In genomic region chr2:128783193-128783671, GRCh38 we compare ENCODE assay signal across 18 cellular contexts.
DNase-seq lines count a peak whose midpoint lies in the region; ATAC-seq and TF ChIP-seq lines count a peak whose summit lies in the region.
"Had no signal": no experiment of that assay in that cellular context is flagged by ENCODE, and none has a peak within 500 bp of the region (broad histone marks: within the 10 kb centered on the region; RNA-seq: fewer than 3 reads in every experiment).

No MANE protein-coding gene starts in this region.

- ATAC-seq in lung (ENCODE audit: insufficient read depth, low FRiP score) (no peak), GM21390 (IDR thresholded peaks at IDR 0.05; ENCODE audit: unreplicated experiment) (no peak), HG03135 (IDR thresholded peaks at IDR 0.05; ENCODE audit: unreplicated experiment) (no peak)

- intact Hi-C loops in activated T-helper 2 cell treated with anti-CD3 and anti-CD28 coated beads, Interferon-gamma antibody, Interleukin-2, Interleukin-4, amounts not matched to agents 10 μg/mL and 5 μg/mL and 100 μg/mL, durations not matched to agents 14 hours and 24 hours and 36 hours (cut with micrococcal nuclease), result no loop called here
- intact Hi-C loops in spleen (cut with DNase I; ENCODE audit: low total_unique reads), result no loop called here

- H3K4me1 Mint-ChIP-seq in activated T-helper 2 cell treated with anti-CD3 and anti-CD28 coated beads, Interferon-gamma antibody, Interleukin-2, Interleukin-4, amounts not matched to agents 10 μg/mL and 5 μg/mL and 100 μg/mL, durations not matched to agents 14 hours and 24 hours and 36 hours (ENCODE audit: low read depth), result no peaks in the 10 kb centered on the region
- H3K4me1 Mint-ChIP-seq: CD4-positive, CD25-positive, alpha-beta regulatory T cell had no signal

- H3K27ac ChIP-seq in lung (ENCODE audit: low read depth in 1 of 2, low read length in 1 of 2), result no peak overlapping the region
- H3K27ac ChIP-seq in spleen, result no peak overlapping the region
- H3K27ac ChIP-seq: RWPE1 had no signal

- TF ChIP-seq CTCF in lung (IDR thresholded peaks at IDR 0.05; ENCODE audit: control extremely low read depth, extremely low read depth), result no peak
- TF ChIP-seq CTCF in spleen (IDR thresholded peaks at IDR 0.05 in 8 of 11, conservative IDR thresholded peaks at IDR 0.05 in 3 of 11), result no peak

- TF ChIP-seq POLR2A in spleen (IDR thresholded peaks at IDR 0.05), result no peak

- no peak overlapping the region for H3K4me3 Mint-ChIP-seq in activated T-helper 2 cell treated with anti-CD3 and anti-CD28 coated beads, Interferon-gamma antibody, Interleukin-2, Interleukin-4, amounts not matched to agents 10 μg/mL and 5 μg/mL and 100 μg/mL, durations not matched to agents 14 hours and 24 hours and 36 hours (ENCODE audit: low read depth)
- H3K4me3 Mint-ChIP-seq: CD4-positive, CD25-positive, alpha-beta regulatory T cell had no signal

- peaks cover 1% of the 10 kb centered on the region for H3K9me3 Mint-ChIP-seq in activated T-helper 2 cell treated with anti-CD3 and anti-CD28 coated beads, Interferon-gamma antibody, Interleukin-2, Interleukin-4, amounts not matched to agents 10 μg/mL and 5 μg/mL and 100 μg/mL, durations not matched to agents 14 hours and 24 hours and 36 hours

- H3K27me3 ChIP-seq in H7 (ENCODE audit: control insufficient read depth, insufficient read depth, low read length) (no peaks in the 10 kb centered on the region), lung (ENCODE audit: control insufficient read depth, insufficient read depth) (no peaks in the 10 kb centered on the region), spleen (replicated peaks in 1 of 7) (peaks cover 0 to 5% (median 0%) of the 10 kb centered on the region in 7 donors)

- WGBS in lung, 2 donors, result 93 to 95% methylated on average over 9 of the region's 9 CpGs
- WGBS in spleen, 5 donors, result 83 to 96% (median 90%) methylated on average over 9 of the region's 9 CpGs

- no peaks in the 10 kb centered on the region for H3K36me3 ChIP-seq in H7 (replicated peaks; ENCODE audit: control insufficient read depth, insufficient read depth, low read length)
- H3K36me3 ChIP-seq in lung (ENCODE audit: control insufficient read depth in 2 of 2, insufficient read depth in 2 of 2, low read length in 2 of 2), result no peaks in the 10 kb centered on the region
- no peaks in the 10 kb centered on the region for H3K36me3 ChIP-seq in spleen

- no peaks in the 10 kb centered on the region for H3K27me3 Mint-ChIP-seq in activated T-helper 2 cell treated with anti-CD3 and anti-CD28 coated beads, Interferon-gamma antibody, Interleukin-2, Interleukin-4, amounts not matched to agents 10 μg/mL and 5 μg/mL and 100 μg/mL, durations not matched to agents 14 hours and 24 hours and 36 hours (ENCODE audit: low read depth)
- H3K27me3 Mint-ChIP-seq: CD4-positive, CD25-positive, alpha-beta regulatory T cell had no signal

- DNase-seq in H7 (peak; percentile 23), lung (ENCODE audit: low spot score) (peak; percentile 15), spleen (peak; percentile 51)
- DNase-seq in activated T-helper 2 cell treated with anti-CD3 and anti-CD28 coated beads, Interferon-gamma antibody, Interleukin-2, Interleukin-4, amounts not matched to agents 10 μg/mL and 5 μg/mL and 100 μg/mL, durations not matched to agents 14 hours and 24 hours and 36 hours (ENCODE audit: low spot score), result peak; percentile 3
- DNase-seq in stimulated activated CD4-positive, alpha-beta T cell treated with anti-CD3 and anti-CD28 coated beads, Interleukin-2, amount 100 ng/mL, for 24 hours, result no peak
- DNase-seq: CD4-positive, CD25-positive, alpha-beta regulatory T cell; DMS79; KG1; NCI-H1092 treated with DMSO at 0.1 percent for 48 hours; NCI-H146; NCI-H2029; NCI-H226; NCI-H510A treated with DMSO at 0.1 percent for 48 hours; NCI-H748 treated with DMSO at 0.1 percent for 48 hours; SHP77 treated with DMSO at 0.1 percent for 48 hours had no signal

- H3K36me3 Mint-ChIP-seq in activated T-helper 2 cell treated with anti-CD3 and anti-CD28 coated beads, Interferon-gamma antibody, Interleukin-2, Interleukin-4, amounts not matched to agents 10 μg/mL and 5 μg/mL and 100 μg/mL, durations not matched to agents 14 hours and 24 hours and 36 hours (ENCODE audit: low read depth), result no peaks in the 10 kb centered on the region
- H3K36me3 Mint-ChIP-seq: CD4-positive, CD25-positive, alpha-beta regulatory T cell had no signal

- no peak overlapping the region for H3K27ac Mint-ChIP-seq in activated T-helper 2 cell treated with anti-CD3 and anti-CD28 coated beads, Interferon-gamma antibody, Interleukin-2, Interleukin-4, amounts not matched to agents 10 μg/mL and 5 μg/mL and 100 μg/mL, durations not matched to agents 14 hours and 24 hours and 36 hours
- H3K27ac Mint-ChIP-seq: CD4-positive, CD25-positive, alpha-beta regulatory T cell had no signal

- H3K4me1 ChIP-seq in lung (ENCODE audit: control insufficient read depth in 2 of 2, insufficient read depth in 2 of 2, low read length in 2 of 2) (peaks cover 0 to 3% of the 10 kb centered on the region in 2 donors), spleen (no peaks in the 10 kb centered on the region)

- no peak overlapping the region for H3K4me3 ChIP-seq in H7 (ENCODE audit: insufficient read depth, low read depth, low read length)
- no peak overlapping the region for H3K4me3 ChIP-seq in lung
- H3K4me3 ChIP-seq in spleen, result no peak overlapping the region

- peaks cover 0 to 5% of the 10 kb centered on the region in 2 donors for H3K9me3 ChIP-seq in lung (ENCODE audit: control insufficient read depth in 2 of 2, insufficient read depth in 1 of 2, low read length in 1 of 2)
- no peaks in the 10 kb centered on the region for H3K9me3 ChIP-seq in spleen

Comparison
In these comparisons a context has a peak if more than half of its experiments do, and no peak if none do; other contexts are left out.
1. DNase-seq: peak in H7 (single experiment), activated T-helper 2 cell treated with anti-CD3 and anti-CD28 coated beads, Interferon-gamma antibody, Interleukin-2, Interleukin-4, amounts not matched to agents 10 μg/mL and 5 μg/mL and 100 μg/mL, durations not matched to agents 14 hours and 24 hours and 36 hours (single experiment), lung (single experiment) and spleen (single experiment); none in stimulated activated CD4-positive, alpha-beta T cell treated with anti-CD3 and anti-CD28 coated beads, Interleukin-2, amount 100 ng/mL, for 24 hours (0 of 2).